In genomic region chr17:59840908-59841666, GRCh38 we compare ENCODE assay signal across 7 cellular contexts. TPM values are rescaled to one million over a fixed set of nuclear protein-coding genes. Genes with fewer than 3 reads are reported as not detected.
DNase-seq lines count a peak whose midpoint lies in the region; TF ChIP-seq lines count a peak whose summit lies in the region.

No MANE protein-coding gene starts in this region.

- H3K9me3 Mint-ChIP-seq in glutamatergic neuron (ENCODE audit: unreplicated experiment), result no peaks in the 10 kb centered on the region

- H3K4me1 ChIP-seq in GM23248 (ENCODE audit: insufficient read depth) (peaks cover 36% of the 10 kb centered on the region), esophagus (ENCODE audit: control insufficient read depth in 2 of 2, insufficient read depth in 2 of 2, low read length in 1 of 2) (no peaks in the 10 kb centered on the region), rectal smooth muscle tissue (ENCODE audit: control insufficient read depth, insufficient read depth, low read length) (peaks cover 19% of the 10 kb centered on the region)

- no peaks in the 10 kb centered on the region for H3K27me3 Mint-ChIP-seq in glutamatergic neuron (ENCODE audit: unreplicated experiment)

- H3K79me2 ChIP-seq in GM23248 (ENCODE audit: insufficient read depth), result peaks cover 56% of the 10 kb centered on the region

- H3K27ac ChIP-seq in GM23248 (peak overlapping the region; percentile 99), esophagus (ENCODE audit: low read depth in 2 of 2, low read length in 1 of 2) (peak overlapping the region; percentile 87 to 88), rectal smooth muscle tissue (ENCODE audit: low read depth, low read length) (peak overlapping the region; percentile 100)

- H3K4me3 ChIP-seq in GM23248 (peak overlapping the region; percentile 96), esophagus (ENCODE audit: low read depth in 1 of 2, low read length in 2 of 2) (peak overlapping the region; percentile 52 to 77), rectal smooth muscle tissue (ENCODE audit: low read length) (peak overlapping the region; percentile 99)

- DNase-seq in GM23248, result peak; percentile 39
- peak; percentile 74 for DNase-seq in SK-MEL-5 (ENCODE audit: low read depth, low spot score)
- no peak for DNase-seq in glutamatergic neuron
- no peak for DNase-seq in NCI-H2107 (lab: John Stamatoyannopoulos, UW)
- DNase-seq in midbrain (lab: John Stamatoyannopoulos, UW), result no peak

- no peak overlapping the region for H3K27ac Mint-ChIP-seq in glutamatergic neuron (ENCODE audit: unreplicated experiment)

- H3K4me2 ChIP-seq in GM23248 (ENCODE audit: unreplicated experiment), result peak overlapping the region; percentile 99

- H3F3A ChIP-seq in GM23248 (ENCODE audit: insufficient read depth), result peaks cover 84% of the 10 kb centered on the region

- H3K4me3 Mint-ChIP-seq in glutamatergic neuron (ENCODE audit: unreplicated experiment), result no peak overlapping the region

- no peak overlapping the region for H2AFZ ChIP-seq in GM23248

- H3K36me3 Mint-ChIP-seq in glutamatergic neuron (ENCODE audit: unreplicated experiment), result no peaks in the 10 kb centered on the region

- peak overlapping the region; percentile 99 for H3K9ac ChIP-seq in GM23248
- H3K9ac ChIP-seq in rectal smooth muscle tissue (ENCODE audit: low read length), result peak overlapping the region; percentile 35

- no peaks in the 10 kb centered on the region for H3K9me2 ChIP-seq in GM23248 (ENCODE audit: insufficient read depth)

- H3K27me3 ChIP-seq in GM23248 (replicated peaks; ENCODE audit: insufficient read depth) (no peaks in the 10 kb centered on the region), esophagus (ENCODE audit: control insufficient read depth in 1 of 2, insufficient read depth in 2 of 2, low read length in 2 of 2) (no peaks in the 10 kb centered on the region), rectal smooth muscle tissue (ENCODE audit: control insufficient read depth, insufficient read depth, low read length) (no peaks in the 10 kb centered on the region)

- no peaks in the 10 kb centered on the region for H4K20me1 ChIP-seq in GM23248 (ENCODE audit: insufficient read depth)

- H3K4me1 Mint-ChIP-seq in glutamatergic neuron (ENCODE audit: low read depth, unreplicated experiment), result peaks cover 11% of the 10 kb centered on the region

- in situ Hi-C loops in GM23248 (cut with MboI) (no loop called here), SK-MEL-5 (cut with HindIII; ENCODE audit: low pct_unique_long_range_greater_than_20kb, low sequenced_read_pairs) (no loop called here)

- no peaks in the 10 kb centered on the region for H3K9me3 ChIP-seq in GM23248 (ENCODE audit: low read depth)
- H3K9me3 ChIP-seq in esophagus (ENCODE audit: control insufficient read depth in 2 of 2, insufficient read depth in 1 of 2, low read depth in 1 of 2, low read length in 1 of 2), result no peaks in the 10 kb centered on the region

- H3K36me3 ChIP-seq in GM23248 (ENCODE audit: low read depth) (peaks cover 42% of the 10 kb centered on the region), esophagus (ENCODE audit: control insufficient read depth in 2 of 2, insufficient read depth in 2 of 2, low read length in 1 of 2) (no peaks in the 10 kb centered on the region), rectal smooth muscle tissue (ENCODE audit: control insufficient read depth, insufficient read depth, low read length) (peaks cover 14% of the 10 kb centered on the region)

- no peak for TF ChIP-seq CTCF in glutamatergic neuron (IDR thresholded peaks at IDR 0.05; ENCODE audit: partially characterized antibody, unreplicated experiment)

- 1 to 2% methylated on average over 5 of the region's 5 CpGs for WGBS in GM23248 (ENCODE audit: low coverage in 1 of 2, low lambda C conversion rate in 2 of 2, missing lambda C conversion rate in 2 of 2), 2 experiments
- 15 to 22% methylated on average over 5 of the region's 5 CpGs for WGBS in esophagus, 2 donors

RNA-seq across cellular contexts. Expression of gene TUBD1, which starts 51.7 kb away (rescaled TPM):
- total RNA-seq in GM23248 (2014; rRNA removed; shearing (Covaris generic)), result 3.8 and 6.3 TPM in 2 replicates
- polyA plus RNA-seq in GM23248 (2016; fragmentation: Nextera tagmentation; extraction: Ambion mirVana) (4.3 TPM in 2 replicates), esophagus (1 to 10 TPM; 7.1 to 8.4 TPM)
- 7.3 and 7.4 TPM in 2 replicates for total RNA-seq in SK-MEL-5 (2014; rRNA removed; shearing (Covaris generic))
- polyA plus RNA-seq in SK-MEL-5 (2015; cell fraction: cytosol; rRNA removed), result 9.5 and 11.3 TPM in 2 replicates
- 12.5 and 14.7 TPM in 2 replicates for polyA plus RNA-seq in SK-MEL-5 (2015; cell fraction: nucleus; rRNA removed)
- 9.7 TPM for total RNA-seq in glutamatergic neuron (ENCODE audit: unreplicated experiment)

RNA-seq across cellular contexts. Expression of gene RPS6KB1, which starts 51.8 kb away (rescaled TPM):
- total RNA-seq in GM23248 (2014; rRNA removed; shearing (Covaris generic)), result 23.3 and 33.6 TPM in 2 replicates
- polyA plus RNA-seq in GM23248 (2016; fragmentation: Nextera tagmentation; extraction: Ambion mirVana) (28.6 and 31.4 TPM in 2 replicates), esophagus (10 to 100 TPM; 13.2 to 13.5 TPM)
- 29.6 TPM in 2 replicates for total RNA-seq in SK-MEL-5 (2014; rRNA removed; shearing (Covaris generic))
- 19.6 and 27.1 TPM in 2 replicates for polyA plus RNA-seq in SK-MEL-5 (2015; cell fraction: cytosol; rRNA removed)
- 57.3 and 95.7 TPM in 2 replicates for polyA plus RNA-seq in SK-MEL-5 (2015; cell fraction: nucleus; rRNA removed)
- 45.0 TPM for total RNA-seq in glutamatergic neuron (ENCODE audit: unreplicated experiment)

Comparison
In these comparisons a context has a peak if more than half of its experiments do, and no peak if none do; other contexts are left out.
1. DNase-seq: peak in GM23248 (single experiment) and SK-MEL-5 (single experiment); none in glutamatergic neuron (single experiment), NCI-H2107 (single experiment) and midbrain (single experiment).
2. Peak in every context shown above with its lines, with median percentiles within 50 percentile points of each other: H3K27ac ChIP-seq and H3K4me3 ChIP-seq.